ENCODE assay signal across 8 cellular contexts in the genomic region with DNA sequence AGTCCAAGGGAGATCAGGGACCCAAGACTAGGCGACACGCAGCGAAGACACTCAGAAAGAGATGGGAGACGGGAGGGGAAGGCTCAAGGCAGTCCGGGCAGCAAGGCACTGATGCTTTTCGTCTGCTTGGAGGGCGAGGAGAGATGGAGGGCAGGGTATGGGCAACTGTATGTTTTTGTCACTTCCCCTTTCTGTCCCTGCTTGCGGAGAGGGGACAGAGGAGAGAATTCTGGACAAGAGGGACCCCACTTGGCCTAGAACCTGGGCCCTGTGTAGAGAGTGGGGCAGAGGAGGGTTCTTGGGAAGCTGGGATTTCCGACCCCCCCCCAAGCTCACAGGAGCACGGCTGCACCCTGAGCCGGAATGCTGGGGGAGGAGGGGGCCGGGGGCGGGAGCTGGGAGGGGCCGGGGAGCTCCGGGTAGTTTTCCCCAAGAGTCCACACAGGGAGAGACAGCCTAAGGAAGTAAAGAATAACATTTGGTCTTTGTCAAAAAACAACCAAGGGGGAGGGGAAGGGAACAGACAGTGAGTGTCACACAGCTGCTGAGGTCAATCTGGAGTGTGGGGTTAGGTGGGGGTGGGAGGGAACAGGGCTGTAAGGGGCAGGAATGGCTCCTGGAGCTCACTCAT. TPM values are rescaled to one million over a fixed set of nuclear protein-coding genes. Genes with fewer than 3 reads are reported as not detected.
DNase-seq lines count a peak whose midpoint lies in the region; ATAC-seq and TF ChIP-seq lines count a peak whose summit lies in the region.

No MANE protein-coding gene starts in this region.

- TF ChIP-seq POLR2A in body of pancreas (IDR thresholded peaks at IDR 0.05) = no peak

- H3K4me1 ChIP-seq in body of pancreas = peaks cover 48% of the 10 kb centered on the region
- peaks cover 24% of the 10 kb centered on the region for H3K4me1 ChIP-seq in mesodermal cell (ENCODE audit: control insufficient read depth, insufficient read depth, low read length, poor library complexity, severe bottlenecking)

- H3K9me3 ChIP-seq in KOPT-K1 (ENCODE audit: insufficient read depth, low read length, poor library complexity, severe bottlenecking) = no peaks in the 10 kb centered on the region
- H3K9me3 ChIP-seq in body of pancreas = no peaks in the 10 kb centered on the region
- no peaks in the 10 kb centered on the region for H3K9me3 ChIP-seq in mesodermal cell (ENCODE audit: control insufficient read depth, low read length)

- peak overlapping the region; percentile 67 for H3K4me3 ChIP-seq in AG10803 (ENCODE audit: low read length)
- peak overlapping the region in 1 of 2 donors; percentile 84 for H3K4me3 ChIP-seq in body of pancreas
- H3K4me3 ChIP-seq in mesodermal cell (ENCODE audit: extremely low read depth, insufficient read depth, low read length, poor library complexity, severe bottlenecking) = peak overlapping the region; percentile 70

- TF ChIP-seq CTCF in AG10803 (conservative IDR thresholded peaks at IDR 0.05; ENCODE audit: low read length) (no peak), body of pancreas (IDR thresholded peaks at IDR 0.05) (no peak)

- ATAC-seq in body of pancreas = no peak
- ATAC-seq in GM18858 (IDR thresholded peaks at IDR 0.05; ENCODE audit: unreplicated experiment) = no peak

- DNase-seq in AG10803 (ENCODE audit: low read depth) (no peak), body of pancreas (no peak), NCI-H146 treated with DMSO at 0.1 percent for 48 hours (lab: John Stamatoyannopoulos, UW; ENCODE audit: unreplicated experiment) (no peak), OCI-M2 (lab: John Stamatoyannopoulos, UW; ENCODE audit: unreplicated experiment) (no peak), NCI-H2171 treated with DMSO at 0.1 percent for 48 hours (lab: John Stamatoyannopoulos, UW) (no peak)

- peaks cover 39% of the 10 kb centered on the region for H3K36me3 ChIP-seq in KOPT-K1 (ENCODE audit: insufficient read depth, low read length)
- peaks cover 6 to 8% of the 10 kb centered on the region in 2 donors for H3K36me3 ChIP-seq in body of pancreas (replicated peaks in 1 of 2; ENCODE audit: insufficient read depth in 1 of 2, low read depth in 2 of 2)
- H3K36me3 ChIP-seq in mesodermal cell (ENCODE audit: control insufficient read depth, insufficient read depth, low read length) = peaks cover 36% of the 10 kb centered on the region

- H3K27ac ChIP-seq in KOPT-K1 (ENCODE audit: low read depth, low read length, poor library complexity, severe bottlenecking) (peak overlapping the region; percentile 95), body of pancreas (peak overlapping the region; percentile 98 to 100 (median 99)), mesodermal cell (ENCODE audit: low read depth, low read length, severe bottlenecking) (peak overlapping the region; percentile 90)

- WGBS in body of pancreas, 2 donors = 36 to 42% methylated on average over 14 of the region's 15 CpGs
- 53% methylated on average over 9 of the region's 15 CpGs for WGBS in mesodermal cell (ENCODE audit: insufficient coverage in 2 of 2), 2 experiments

- no peaks in the 10 kb centered on the region for H3K27me3 ChIP-seq in body of pancreas

- intact Hi-C loops in body of pancreas (cut with DNase I) = no loop called here

RNA-seq across cellular contexts. Expression of gene LRCH4, which starts 1.8 kb away (rescaled TPM):
- total RNA-seq in body of pancreas = 100 to 1,000 TPM in 1 of 2 donors, 10 to 100 TPM in 1; 25.4 to 121 TPM
- 53.1 TPM for polyA plus RNA-seq in mesodermal cell (2013, experiment 1 of 2)
- 44.1 TPM for polyA plus RNA-seq in mesodermal cell (2013, experiment 2 of 2)

RNA-seq across cellular contexts. Expression of gene FBXO24, which starts 2.0 kb away (rescaled TPM):
- total RNA-seq in body of pancreas = 1 to 10 TPM; 1.8 to 5.3 TPM
- polyA plus RNA-seq in mesodermal cell (2013, experiment 1 of 2) = 1.5 TPM
- polyA plus RNA-seq in mesodermal cell (2013, experiment 2 of 2) = 0.86 TPM

RNA-seq across cellular contexts. Expression of gene SAP25, which starts 10.5 kb away (rescaled TPM):
- not detected for total RNA-seq in body of pancreas
- polyA plus RNA-seq in mesodermal cell (2013, experiment 1 of 2) = 4.4 TPM
- polyA plus RNA-seq in mesodermal cell (2013, experiment 2 of 2) = 3.1 TPM

RNA-seq across cellular contexts. Expression of gene PCOLCE, which starts 18.0 kb away (rescaled TPM):
- 10 to 100 TPM in 1 of 2 donors, 1 to 10 TPM in 1; 7.3 to 24.1 TPM for total RNA-seq in body of pancreas
- 94.4 TPM for polyA plus RNA-seq in mesodermal cell (2013, experiment 1 of 2)
- polyA plus RNA-seq in mesodermal cell (2013, experiment 2 of 2) = 83.5 TPM

RNA-seq across cellular contexts. Expression of gene MOSPD3, which starts 28.2 kb away (rescaled TPM):
- 1 to 10 TPM; 6.9 to 8.6 TPM for total RNA-seq in body of pancreas
- 30.8 TPM for polyA plus RNA-seq in mesodermal cell (2013, experiment 1 of 2)
- polyA plus RNA-seq in mesodermal cell (2013, experiment 2 of 2) = 23.6 TPM
